Comparison of ENCODE assay signal across 8 cellular contexts in the genomic region with DNA sequence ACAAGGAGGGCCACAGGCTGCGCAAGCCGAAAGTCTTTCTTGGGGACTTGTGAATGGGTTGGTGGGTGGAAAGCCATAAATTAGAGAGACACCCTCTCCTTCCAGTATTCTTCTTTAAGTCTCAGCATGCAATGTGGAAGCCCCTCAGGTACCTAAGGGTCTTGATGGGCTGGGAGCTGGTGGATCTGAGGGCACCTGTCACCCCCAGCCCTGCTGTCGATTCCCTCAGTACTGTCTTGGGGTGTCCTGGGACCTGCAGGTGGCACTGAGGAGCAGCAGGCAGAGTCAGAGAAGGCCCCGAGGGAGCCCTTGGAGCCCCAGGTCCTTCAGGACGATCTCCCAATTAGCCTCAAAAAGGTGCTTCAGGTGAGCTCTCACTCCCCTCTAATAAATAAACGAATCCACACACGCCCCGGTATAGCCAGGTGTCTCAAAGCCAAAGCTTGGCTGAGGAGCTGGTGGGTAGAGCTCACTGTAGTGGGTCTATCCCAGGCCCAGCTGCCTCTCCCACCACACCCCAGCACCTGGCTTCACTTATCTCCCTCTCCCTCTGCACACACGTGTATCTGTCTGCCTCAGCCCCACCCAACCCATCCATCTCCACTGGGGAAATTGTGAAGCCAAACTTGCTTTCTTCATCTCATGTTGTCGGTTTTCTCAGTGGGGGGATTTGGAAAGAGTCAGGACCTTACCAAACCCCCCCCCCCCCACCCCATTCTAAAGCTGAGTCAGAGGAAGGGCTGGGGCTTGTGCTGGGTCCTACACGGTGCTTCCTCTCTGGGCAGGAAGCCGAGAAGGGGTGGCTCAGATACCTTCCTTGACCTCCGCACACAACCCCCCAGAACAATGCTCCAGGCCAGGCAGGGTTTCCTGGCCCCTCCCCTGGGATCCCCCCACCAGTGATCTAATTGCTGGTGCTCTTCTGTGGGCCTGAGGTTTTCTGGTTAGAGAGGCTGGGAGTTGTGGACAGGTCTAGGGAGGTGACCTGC. TPM values are rescaled to one million over a fixed set of nuclear protein-coding genes. Genes with fewer than 3 reads are reported as not detected.
A peak's percentile ranks its signal among the peaks of the same experiment; 100 is the strongest.
DNase-seq lines count a peak whose midpoint lies in the region; ATAC-seq and TF ChIP-seq lines count a peak whose summit lies in the region.

No MANE protein-coding gene starts in this region.

- ATAC-seq in foreskin keratinocyte (peak; percentile 59), HG02588 (IDR thresholded peaks at IDR 0.05; ENCODE audit: unreplicated experiment) (no peak), GM19452 (IDR thresholded peaks at IDR 0.05; ENCODE audit: unreplicated experiment) (no peak)

- H3K9me3 ChIP-seq in Loucy (ENCODE audit: insufficient read depth, low read depth, low read length): no peaks in the 10 kb centered on the region

- peak; percentile 54 for DNase-seq in DMS153 (lab: John Stamatoyannopoulos, UW)
- DNase-seq in activated CD4-positive, alpha-beta memory T cell treated with anti-CD3 and anti-CD28 coated beads for 36 hours: peak; percentile 44
- DNase-seq in foreskin keratinocyte: peak; percentile 28 to 56
- DNase-seq in retinal pigment epithelial cell (ENCODE audit: low read depth): no peak
- no peak for DNase-seq in amniotic stem cell (lab: John Stamatoyannopoulos, UW)

- H3K9me3 Mint-ChIP-seq in activated CD4-positive, alpha-beta memory T cell treated with anti-CD3 and anti-CD28 coated beads for 36 hours: no peaks in the 10 kb centered on the region

- peak overlapping the region; percentile 86 for H3K4me2 ChIP-seq in Loucy (ENCODE audit: low read depth, low read length, poor library complexity, severe bottlenecking)

- peak overlapping the region; percentile 75 for H3K4me3 Mint-ChIP-seq in activated CD4-positive, alpha-beta memory T cell treated with anti-CD3 and anti-CD28 coated beads for 36 hours

- TF ChIP-seq CTCF in Loucy (conservative IDR thresholded peaks at IDR 0.05; ENCODE audit: low read length) (peak; percentile 54), foreskin keratinocyte (conservative IDR thresholded peaks at IDR 0.05) (peak; percentile 65), retinal pigment epithelial cell (conservative IDR thresholded peaks at IDR 0.05; ENCODE audit: low read depth, low read length) (peak; percentile 63)

- H3K9me2 ChIP-seq in Loucy (replicated peaks; ENCODE audit: low read depth, low read length): no peaks in the 10 kb centered on the region

- H3K27me3 ChIP-seq in Loucy (ENCODE audit: insufficient read depth, low read length, poor library complexity, severe bottlenecking) (no peaks in the 10 kb centered on the region), foreskin keratinocyte (no peaks in the 10 kb centered on the region)

- H3K4me1 Mint-ChIP-seq in activated CD4-positive, alpha-beta memory T cell treated with anti-CD3 and anti-CD28 coated beads for 36 hours (ENCODE audit: low read depth): peaks cover 22% of the 10 kb centered on the region

- H3K27ac ChIP-seq in foreskin keratinocyte: no peak overlapping the region

- peaks cover 10% of the 10 kb centered on the region for H3K36me3 Mint-ChIP-seq in activated CD4-positive, alpha-beta memory T cell treated with anti-CD3 and anti-CD28 coated beads for 36 hours

- intact Hi-C loops in activated CD4-positive, alpha-beta memory T cell treated with anti-CD3 and anti-CD28 coated beads for 36 hours (cut with micrococcal nuclease): loop anchor here (1.0 kb wide), 1 partner anchor 9 kb away; no protein-coding TSS in a partner anchor

- H3F3A ChIP-seq in Loucy (ENCODE audit: low read depth): no peaks in the 10 kb centered on the region

- CTCF ChIA-PET in activated CD4-positive, alpha-beta memory T cell treated with anti-CD3 and anti-CD28 coated beads for 36 hours (lab: Charles Lee): interaction anchor here (1.4 to 15.8 kb wide), 11 partner anchors 5 to 109 kb away, joined by 3 to 245 read pairs (median 11); a partner anchor contains a TSS

- H2AFZ ChIP-seq in Loucy (ENCODE audit: low read length): peak overlapping the region; percentile 83

- H3K4me1 ChIP-seq in Loucy (ENCODE audit: insufficient read depth, low read length, poor library complexity, severe bottlenecking) (peaks cover 23% of the 10 kb centered on the region), foreskin keratinocyte (peaks cover 5% of the 10 kb centered on the region)

- H4K20me1 ChIP-seq in Loucy (ENCODE audit: insufficient read depth, low read length, poor library complexity, severe bottlenecking): no peaks in the 10 kb centered on the region

- H3K27ac Mint-ChIP-seq in activated CD4-positive, alpha-beta memory T cell treated with anti-CD3 and anti-CD28 coated beads for 36 hours: peak overlapping the region; percentile 59

- H3K4me3 ChIP-seq in Loucy (ENCODE audit: low read length, poor library complexity, severe bottlenecking) (peak overlapping the region; percentile 79), retinal pigment epithelial cell (ENCODE audit: low read length) (peak overlapping the region; percentile 78)

- H3K79me2 ChIP-seq in Loucy (ENCODE audit: insufficient read depth, low read length): no peaks in the 10 kb centered on the region; the same call in 1 of the 2 replicates

- no peaks in the 10 kb centered on the region for H3K36me3 ChIP-seq in Loucy (ENCODE audit: insufficient read depth, low read length)

- POLR2A ChIA-PET in activated CD4-positive, alpha-beta memory T cell treated with anti-CD3 and anti-CD28 coated beads for 36 hours (lab: Charles Lee): interaction anchor here (1.0 kb wide), 1 partner anchor 117 kb away, joined by 4 read pairs; a partner anchor contains a TSS

- H3K9ac ChIP-seq in Loucy (ENCODE audit: low read depth, low read length, poor library complexity, severe bottlenecking): peak overlapping the region; percentile 71

- H3K27me3 Mint-ChIP-seq in activated CD4-positive, alpha-beta memory T cell treated with anti-CD3 and anti-CD28 coated beads for 36 hours: no peaks in the 10 kb centered on the region

RNA-seq across cellular contexts. Expression of a gene that starts 1.6 kb away (rescaled TPM):
- total RNA-seq in activated CD4-positive, alpha-beta memory T cell treated with anti-CD3 and anti-CD28 coated beads for 36 hours: 10 to 100 TPM; 54.3 to 60.5 TPM
- 214 and 242 TPM in 2 replicates for total RNA-seq in foreskin keratinocyte
- polyA plus RNA-seq in foreskin keratinocyte: 201 and 244 TPM in 2 replicates

RNA-seq across cellular contexts. Expression of a gene that starts 10.8 kb away (rescaled TPM):
- 1 to 10 TPM; 5.0 to 6.1 TPM for total RNA-seq in activated CD4-positive, alpha-beta memory T cell treated with anti-CD3 and anti-CD28 coated beads for 36 hours
- 10.0 and 10.9 TPM in 2 replicates for total RNA-seq in foreskin keratinocyte
- 16.8 and 17.7 TPM in 2 replicates for polyA plus RNA-seq in foreskin keratinocyte

RNA-seq across cellular contexts. Expression of a gene that starts 19.1 kb away (rescaled TPM):
- total RNA-seq in activated CD4-positive, alpha-beta memory T cell treated with anti-CD3 and anti-CD28 coated beads for 36 hours: under 1 TPM in 1 of 2 experiments, not detected in 1; 0.14 TPM
- not detected in 2 replicates for total RNA-seq in foreskin keratinocyte
- not detected in 2 replicates for polyA plus RNA-seq in foreskin keratinocyte

RNA-seq across cellular contexts. Expression of a gene that starts 19.1 kb away (rescaled TPM):
- total RNA-seq in activated CD4-positive, alpha-beta memory T cell treated with anti-CD3 and anti-CD28 coated beads for 36 hours: 1 to 10 TPM; 1.1 to 1.3 TPM
- 0.07 and 0.27 TPM in 2 replicates for total RNA-seq in foreskin keratinocyte
- polyA plus RNA-seq in foreskin keratinocyte: 0.11 and 0.12 TPM in 2 replicates

RNA-seq across cellular contexts. Expression of a gene that starts 25.9 kb away (rescaled TPM):
- 1 to 10 TPM; 2.4 to 2.6 TPM for total RNA-seq in activated CD4-positive, alpha-beta memory T cell treated with anti-CD3 and anti-CD28 coated beads for 36 hours
- 4.1 and 4.2 TPM in 2 replicates for total RNA-seq in foreskin keratinocyte
- polyA plus RNA-seq in foreskin keratinocyte: 4.3 and 5.0 TPM in 2 replicates

Comparison
In these comparisons a context has a peak if more than half of its experiments do, and no peak if none do; other contexts are left out.
1. DNase-seq: peak in DMS153 (single experiment), activated CD4-positive, alpha-beta memory T cell treated with anti-CD3 and anti-CD28 coated beads for 36 hours (single experiment) and foreskin keratinocyte (2 of 2); none in retinal pigment epithelial cell (single experiment) and amniotic stem cell (single experiment).
2. Peak in every context shown above with its lines, with median percentiles within 50 percentile points of each other: CTCF ChIP-seq.